Comparison of ENCODE assay signal across 7 cellular contexts in genomic region chr2:97085093-97085492, GRCh38. TPM values are rescaled to one million over a fixed set of nuclear protein-coding genes. Genes with fewer than 3 reads are reported as not detected.
DNase-seq lines count a peak whose midpoint lies in the region; ATAC-seq and TF ChIP-seq lines count a peak whose summit lies in the region.
"Not testable (repeated sequence)": the region's sequence is repeated elsewhere in the genome, so short reads cannot be mapped to it uniquely, and the experiment has no call there.

No MANE protein-coding gene starts in this region.

- H2AK5ac ChIP-seq in IMR-90 (ENCODE audit: low read depth, low read length), result not testable (repeated sequence)

- not testable (repeated sequence) for TF ChIP-seq POLR2A in IMR-90 (IDR thresholded peaks at IDR 0.05; ENCODE audit: low read depth, low read length)

- not testable (repeated sequence) for H2AFZ ChIP-seq in IMR-90 (replicated peaks; ENCODE audit: low read length, poor library complexity)

- not testable (repeated sequence) for DNase-seq in IMR-90; activated CD8-positive, alpha-beta T cell treated with anti-CD3 and anti-CD28 coated beads for 36 hours; left lung; sciatic nerve (ENCODE audit: low spot score); stimulated activated naive CD8-positive, alpha-beta T cell treated with anti-CD3 and anti-CD28 coated beads, Interleukin-15, Interleukin-2, amounts not matched to agents 100 U/mL and 50 U/mL, for 24 hours

- not testable (repeated sequence) for H3K18ac ChIP-seq in IMR-90 (ENCODE audit: low read depth, low read length)

- not testable (repeated sequence) for H3K4ac ChIP-seq in IMR-90 (ENCODE audit: low read depth, low read length)

- not testable (repeated sequence) for H2BK15ac ChIP-seq in IMR-90 (ENCODE audit: low read depth, low read length)

- H3K27ac ChIP-seq in BLaER1; IMR-90 (ENCODE audit: insufficient read depth, low read length); left lung: not testable (repeated sequence)

- H3K4me1 ChIP-seq in BLaER1, result peaks cover 30% of the 10 kb centered on the region
- not testable (repeated sequence) for H3K4me1 ChIP-seq in IMR-90 (ENCODE audit: control insufficient read depth, insufficient read depth, low read length); left lung

- H3K79me1 ChIP-seq in IMR-90 (ENCODE audit: low read depth in 1 of 2, low read length in 2 of 2), result not testable (repeated sequence)

- H2BK20ac ChIP-seq in IMR-90 (ENCODE audit: low read depth, low read length), result not testable (repeated sequence)

- WGBS in IMR-90 (ENCODE audit: extremely low coverage in 2 of 2, insufficient read length in 1 of 2), 2 experiments, result no CpG with 5 or more reads among the region's 7 CpGs

- not testable (repeated sequence) for H3K4me3 ChIP-seq in BLaER1; IMR-90 (ENCODE audit: insufficient read depth, low read depth, low read length); left lung

- H3K27me3 Mint-ChIP-seq in activated CD8-positive, alpha-beta T cell treated with anti-CD3 and anti-CD28 coated beads for 36 hours; activated T-helper 17 cell treated with anti-CD3 and anti-CD28 coated beads, Interleukin-2, amount 50 U/mL, for 72 hours: not testable (repeated sequence)

- not testable (repeated sequence) for TF ChIP-seq RAD21 in IMR-90 (IDR thresholded peaks at IDR 0.05; ENCODE audit: low read length)

- not testable (repeated sequence) for H3K36me3 Mint-ChIP-seq in activated CD8-positive, alpha-beta T cell treated with anti-CD3 and anti-CD28 coated beads for 36 hours (ENCODE audit: low read depth); activated T-helper 17 cell treated with anti-CD3 and anti-CD28 coated beads, Interleukin-2, amount 50 U/mL, for 72 hours (ENCODE audit: low read depth)

- not testable (repeated sequence) for BruUV-seq in IMR-90 (replicated peaks; lab: Mats Ljungman, UMichigan)

- H3K14ac ChIP-seq in IMR-90 (replicated peaks; ENCODE audit: low read depth, low read length), result not testable (repeated sequence)

- dilution Hi-C loops in IMR-90 (cut with HindIII; ENCODE audit: low sequenced_read_pairs, unreplicated experiment), result not testable (repeated sequence)

- ATAC-seq in IMR-90 (ENCODE audit: low read depth) (peak; percentile 69), left lung (peak; percentile 42), sciatic nerve (peak; percentile 70)
- ATAC-seq in activated CD8-positive, alpha-beta T cell treated with anti-CD3 and anti-CD28 coated beads for 36 hours, result peak; percentile 74
- peak; percentile 72 for ATAC-seq in activated T-helper 17 cell treated with anti-CD3 and anti-CD28 coated beads, Interleukin-2, amount 50 U/mL, for 72 hours (replicated peaks)
- ATAC-seq in stimulated activated naive CD8-positive, alpha-beta T cell treated with anti-CD3 and anti-CD28 coated beads, Interleukin-15, Interleukin-2, amounts not matched to agents 100 U/mL and 50 U/mL, for 24 hours, result peak; percentile 87

- peak overlapping the region; percentile 53 for H3K4me2 ChIP-seq in BLaER1
- H3K4me2 ChIP-seq in IMR-90 (ENCODE audit: low read depth, low read length), result not testable (repeated sequence)

- H4K91ac ChIP-seq in IMR-90 (ENCODE audit: insufficient read depth, low read depth, low read length), result not testable (repeated sequence)

- not testable (repeated sequence) for H2BK5ac ChIP-seq in IMR-90 (ENCODE audit: low read depth, low read length, poor library complexity, severe bottlenecking)

- CTCF ChIA-PET in IMR-90 (lab: Yijun Ruan, JAX); activated CD8-positive, alpha-beta T cell treated with anti-CD3 and anti-CD28 coated beads for 36 hours (lab: Charles Lee): not testable (repeated sequence)

- H3K23ac ChIP-seq in IMR-90 (ENCODE audit: low read depth, low read length), result not testable (repeated sequence)

- not testable (repeated sequence) for H4K8ac ChIP-seq in IMR-90 (ENCODE audit: low read depth in 2 of 2, low read length in 2 of 2)

- not testable (repeated sequence) for H3K9me3 ChIP-seq in BLaER1; IMR-90 (ENCODE audit: control insufficient read depth, insufficient read depth, low read length); left lung

- not testable (repeated sequence) for H4K20me1 ChIP-seq in BLaER1; IMR-90 (ENCODE audit: insufficient read depth, low read length)

- not testable (repeated sequence) for H3K9ac ChIP-seq in BLaER1; IMR-90 (ENCODE audit: low read depth, low read length)

- H3K27me3 ChIP-seq in BLaER1; IMR-90 (ENCODE audit: control insufficient read depth, insufficient read depth, low read length); left lung: not testable (repeated sequence)

- H3K27ac Mint-ChIP-seq in activated CD8-positive, alpha-beta T cell treated with anti-CD3 and anti-CD28 coated beads for 36 hours; activated T-helper 17 cell treated with anti-CD3 and anti-CD28 coated beads, Interleukin-2, amount 50 U/mL, for 72 hours: not testable (repeated sequence)

- not testable (repeated sequence) for H2BK120ac ChIP-seq in IMR-90 (ENCODE audit: low read depth, low read length)

- not testable (repeated sequence) for H2AK9ac ChIP-seq in IMR-90 (replicated peaks; ENCODE audit: low read depth, low read length, poor library complexity)

- intact Hi-C loops in IMR-90 (cut with micrococcal nuclease); activated CD8-positive, alpha-beta T cell treated with anti-CD3 and anti-CD28 coated beads for 36 hours (cut with micrococcal nuclease); left lung (cut with DNase I); sciatic nerve (cut with DNase I): not testable (repeated sequence)

- not testable (repeated sequence) for TF ChIP-seq CTCF in IMR-90 (conservative IDR thresholded peaks at IDR 0.05; ENCODE audit: low read depth, low read length); activated CD8-positive, alpha-beta T cell treated with anti-CD3 and anti-CD28 coated beads for 36 hours (IDR thresholded peaks at IDR 0.05); left lung (IDR thresholded peaks at IDR 0.05)

- not testable (repeated sequence) for H3K56ac ChIP-seq in IMR-90 (ENCODE audit: extremely low read depth, insufficient read depth, low read length)

- H3K9me1 ChIP-seq in IMR-90 (ENCODE audit: insufficient read depth, low read length), result not testable (repeated sequence)

- not testable (repeated sequence) for H3K4me3 Mint-ChIP-seq in activated CD8-positive, alpha-beta T cell treated with anti-CD3 and anti-CD28 coated beads for 36 hours; activated T-helper 17 cell treated with anti-CD3 and anti-CD28 coated beads, Interleukin-2, amount 50 U/mL, for 72 hours

- in situ Hi-C loops in IMR-90 (cut with MboI; ENCODE audit: low sequenced_read_pairs), result not testable (repeated sequence)

- H4K5ac ChIP-seq in IMR-90 (ENCODE audit: low read depth, low read length), result not testable (repeated sequence)

- POLR2A ChIA-PET in IMR-90 (lab: Charles Lee; ENCODE audit: unreplicated experiment), result not testable (repeated sequence)
- POLR2A ChIA-PET in activated CD8-positive, alpha-beta T cell treated with anti-CD3 and anti-CD28 coated beads for 36 hours (lab: Charles Lee), result interaction anchor here (0.6 kb wide), 1 partner anchor 267 kb away, joined by 4 read pairs; no protein-coding TSS in a partner anchor

- H3K9me3 Mint-ChIP-seq in activated CD8-positive, alpha-beta T cell treated with anti-CD3 and anti-CD28 coated beads for 36 hours; activated T-helper 17 cell treated with anti-CD3 and anti-CD28 coated beads, Interleukin-2, amount 50 U/mL, for 72 hours: not testable (repeated sequence)

- H3K36me3 ChIP-seq in BLaER1; IMR-90 (ENCODE audit: control insufficient read depth, insufficient read depth, low read length); left lung: not testable (repeated sequence)

- H3K4me1 Mint-ChIP-seq in activated CD8-positive, alpha-beta T cell treated with anti-CD3 and anti-CD28 coated beads for 36 hours (ENCODE audit: low read depth); activated T-helper 17 cell treated with anti-CD3 and anti-CD28 coated beads, Interleukin-2, amount 50 U/mL, for 72 hours: not testable (repeated sequence)

RNA-seq across cellular contexts. Expression of gene FAHD2B, which starts 9.6 kb away (rescaled TPM):
- total RNA-seq in IMR-90 (2012; rRNA removed), result 6.9 and 7.9 TPM in 2 replicates
- polyA plus RNA-seq in IMR-90 (2012; rRNA removed), result 5.6 and 5.7 TPM in 2 replicates
- 5.0 and 8.6 TPM in 2 replicates for polyA plus RNA-seq in IMR-90 (2012; cell fraction: cytosol; rRNA removed)
- polyA plus RNA-seq in IMR-90 (2012; cell fraction: nucleus; rRNA removed; ENCODE audit: low replicate concordance), result 13.2 and 14.2 TPM in 2 replicates
- total RNA-seq in activated CD8-positive, alpha-beta T cell treated with anti-CD3 and anti-CD28 coated beads for 36 hours, result 10 to 100 TPM; 29.2 to 31.9 TPM
- 10 to 100 TPM; 13.7 to 19.9 TPM for total RNA-seq in activated T-helper 17 cell treated with anti-CD3 and anti-CD28 coated beads, Interleukin-2, amount 50 U/mL, for 72 hours
- 10 to 100 TPM in 1 of 2 donors, 1 to 10 TPM in 1; 8.2 to 19.1 TPM for total RNA-seq in left lung
- 32.8 TPM for total RNA-seq in sciatic nerve

RNA-seq across cellular contexts. Expression of gene ANKRD36, which starts 27.9 kb away (rescaled TPM):
- total RNA-seq in IMR-90 (2012; rRNA removed), result 20.1 and 22.5 TPM in 2 replicates
- polyA plus RNA-seq in IMR-90 (2012; rRNA removed), result 1.9 and 2.6 TPM in 2 replicates
- 0.37 and 0.44 TPM in 2 replicates for polyA plus RNA-seq in IMR-90 (2012; cell fraction: cytosol; rRNA removed)
- 3.1 and 11.1 TPM in 2 replicates for polyA plus RNA-seq in IMR-90 (2012; cell fraction: nucleus; rRNA removed; ENCODE audit: low replicate concordance)
- 10 to 100 TPM; 27.0 to 27.3 TPM for total RNA-seq in activated CD8-positive, alpha-beta T cell treated with anti-CD3 and anti-CD28 coated beads for 36 hours
- total RNA-seq in activated T-helper 17 cell treated with anti-CD3 and anti-CD28 coated beads, Interleukin-2, amount 50 U/mL, for 72 hours, result 10 to 100 TPM; 48.7 to 62.2 TPM
- total RNA-seq in left lung, result 10 to 100 TPM; 18.5 to 20.2 TPM
- total RNA-seq in sciatic nerve, result 69.6 TPM
